In the genomic region with DNA sequence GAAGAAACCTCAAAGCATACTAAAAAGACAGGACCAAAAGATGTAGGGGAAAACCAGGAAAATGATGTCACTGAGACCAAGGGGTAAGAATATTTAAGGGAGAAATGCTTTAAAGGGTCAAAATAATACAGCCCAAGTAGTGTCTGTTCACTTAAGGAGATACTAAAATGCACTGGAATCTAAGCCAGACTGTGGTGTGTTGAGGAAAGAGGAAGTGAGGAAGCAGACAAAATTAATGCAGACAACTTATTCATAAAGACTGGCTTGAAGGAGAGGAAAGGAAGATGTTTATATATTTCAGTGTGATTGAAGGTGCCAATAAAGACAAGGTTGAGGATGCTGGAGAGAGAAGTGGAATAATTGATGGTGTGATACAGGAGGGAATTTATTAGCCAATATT, we compare ENCODE assay signal across 27 cellular contexts. TPM values are rescaled to one million over a fixed set of nuclear protein-coding genes. Genes with fewer than 3 reads are reported as not detected.
"Had no signal": no experiment of that assay in that cellular context is flagged by ENCODE, and none has a peak within 500 bp of the region (broad histone marks: within the 10 kb centered on the region; RNA-seq: fewer than 3 reads in every experiment).

No MANE protein-coding gene starts in this region.

- DNase-seq: activated naive CD4-positive, alpha-beta T cell; activated T-cell treated with anti-CD3 and anti-CD28 coated beads, Interleukin-2, amount 50 U/mL, for 1 hour; colonic mucosa; dorsolateral prefrontal cortex; effector memory CD8-positive, alpha-beta T cell; foreskin melanocyte; hippocampal formation; kidney glomerular epithelial cell; left ventricle myocardium inferior; naive thymus-derived CD8-positive, alpha-beta T cell; retina; sigmoid colon; stimulated activated CD4-positive, alpha-beta T cell treated with anti-CD3 and anti-CD28 coated beads, Interleukin-15, amount 100 ng/mL, for 24 hours; stomach had no signal

- H3K27me3 ChIP-seq: colonic mucosa, dorsolateral prefrontal cortex, sigmoid colon, stomach, suprapubic skin, tibial nerve had no signal

- H3K36me3 ChIP-seq: colonic mucosa, left ventricle myocardium inferior, sigmoid colon, stomach, suprapubic skin, tibial nerve had no signal

- H3K4me2 ChIP-seq: smooth muscle cell had no signal

- H3K4me1 ChIP-seq: colonic mucosa, left ventricle myocardium inferior, sigmoid colon, stomach, suprapubic skin, tibial nerve had no signal

- FAIRE-seq: bronchial epithelial cell, endothelial cell of umbilical vein had no signal

- H3K9me3 ChIP-seq: colonic mucosa, left ventricle myocardium inferior, sigmoid colon, stomach, suprapubic skin, tibial nerve had no signal

- H3K4me3 ChIP-seq: colonic mucosa, dorsolateral prefrontal cortex, left ventricle myocardium inferior, sigmoid colon, smooth muscle cell, stomach, suprapubic skin, tibial nerve had no signal

- ATAC-seq: effector memory CD8-positive, alpha-beta T cell; esophagus mucosa; naive thymus-derived CD8-positive, alpha-beta T cell; stimulated activated memory B cell treated with anti-CD40 and anti-IgM and Interleukin-4, amounts not matched to agents 10 μg/mL and 1 μg/mL and 100 μg/mL, for 72 hours; WTC11 had no signal

- H3K27ac ChIP-seq: colonic mucosa, dorsolateral prefrontal cortex, left ventricle myocardium inferior, sigmoid colon, stomach, suprapubic skin, tibial nerve had no signal

RNA-seq across cellular contexts. Expression of gene ZNF215, which starts 15.7 kb away (rescaled TPM):
- polyA plus RNA-seq: naive thymus-derived CD8-positive, alpha-beta T cell had no signal

RNA-seq across cellular contexts. Expression of gene OR2D3, which starts 21.2 kb away (rescaled TPM):
- total RNA-seq: activated T-helper 2 cell treated with anti-CD3 and anti-CD28 coated beads, Interferon-gamma antibody, Interleukin-2, Interleukin-4, amounts not matched to agents 10 μg/mL and 5 μg/mL and 100 μg/mL, durations not matched to agents 14 hours and 24 hours and 36 hours; bronchial epithelial cell; colonic mucosa; dorsolateral prefrontal cortex; endothelial cell of umbilical vein; esophagus mucosa; left ventricle myocardium inferior; lung microvascular endothelial cell; naive thymus-derived CD8-positive, alpha-beta T cell; osteocyte; progenitor cell of endocrine pancreas; sigmoid colon; smooth muscle cell; stomach; suprapubic skin; tibial nerve; urinary bladder; WTC11 had no signal
- polyA plus RNA-seq: endothelial cell of umbilical vein; naive thymus-derived CD8-positive, alpha-beta T cell; sigmoid colon; smooth muscle cell; stomach; urinary bladder had no signal

RNA-seq across cellular contexts. Expression of gene OR2D2, which starts 49.7 kb away (rescaled TPM):
- total RNA-seq: bronchial epithelial cell; left ventricle myocardium inferior; lung microvascular endothelial cell; naive thymus-derived CD8-positive, alpha-beta T cell; osteocyte; sigmoid colon; stomach; tibial nerve had no signal
- polyA plus RNA-seq: naive thymus-derived CD8-positive, alpha-beta T cell; sigmoid colon; smooth muscle cell; stomach; urinary bladder had no signal
